22 cellular contexts compared by ENCODE assay signal in the genomic region with DNA sequence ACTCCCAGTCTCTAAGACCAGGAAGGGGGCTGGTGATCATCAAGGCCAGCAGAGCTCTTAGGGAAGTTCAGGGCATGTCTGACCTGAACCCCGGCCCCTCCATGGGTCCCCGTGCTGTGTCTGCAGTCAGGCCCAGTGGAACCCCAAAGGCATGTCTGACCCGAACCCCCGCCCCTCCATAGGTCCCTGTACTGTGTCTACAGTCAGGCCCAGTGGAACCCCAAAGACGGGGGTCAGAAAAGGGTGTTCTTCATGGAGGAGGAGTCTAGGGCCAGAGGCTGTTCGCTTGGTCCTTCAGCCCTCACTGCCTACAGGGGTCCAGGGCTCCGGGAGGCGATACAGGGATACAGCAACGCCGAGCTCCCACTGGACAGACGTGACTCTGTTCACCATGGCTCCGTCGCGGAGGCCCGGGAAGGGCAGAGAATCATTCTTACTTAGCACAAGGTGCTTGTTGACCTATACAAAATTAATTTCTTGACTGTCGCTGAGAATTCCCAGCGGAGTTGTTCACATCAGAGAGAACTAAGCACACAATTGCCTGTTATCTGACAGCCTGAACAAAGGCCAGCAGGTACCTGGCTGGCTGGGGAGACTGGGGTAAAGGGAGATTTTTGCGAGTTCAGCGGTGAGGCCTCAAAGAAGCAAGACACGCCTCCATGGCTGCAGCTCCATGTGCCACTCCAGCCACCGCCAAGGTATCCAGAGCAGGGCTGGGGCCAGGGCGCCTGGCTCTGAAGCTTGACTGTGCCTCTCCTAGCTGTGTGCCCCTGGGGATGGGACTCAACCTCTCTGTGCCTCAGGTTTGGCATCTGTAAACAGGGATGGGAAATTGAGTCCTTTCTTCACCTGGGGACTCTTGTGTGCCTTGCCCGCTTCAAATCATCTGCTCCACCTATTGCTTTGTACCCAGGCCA. TPM values are rescaled to one million over a fixed set of nuclear protein-coding genes. Genes with fewer than 3 reads are reported as not detected.
"Had no signal": no experiment of that assay in that cellular context is flagged by ENCODE, and none has a peak within 500 bp of the region (broad histone marks: within the 10 kb centered on the region; RNA-seq: fewer than 3 reads in every experiment).

No MANE protein-coding gene starts in this region.

- H3K9me3 ChIP-seq: tibial nerve had no signal

- H3K27ac Mint-ChIP-seq: activated naive CD4-positive, alpha-beta T cell treated with anti-CD3 and anti-CD28 coated beads, Interleukin-2, amount 10 ng/mL, durations not matched to agents 7 days and 5 days; natural killer cell treated with Interleukin-12 subunit alpha and Interleukin-12 subunit beta and Interleukin-15 and Interleukin-18, amount 100 ng/mL, for 72 hours; stimulated activated naive CD8-positive, alpha-beta T cell treated with anti-CD3 and anti-CD28 coated beads, Interleukin-15, amount 100 ng/mL, for 72 hours had no signal

- H3K79me2 ChIP-seq: parathyroid adenoma had no signal

- H2AFZ ChIP-seq: parathyroid adenoma had no signal

- FAIRE-seq: endometrium, TTC549, urothelium cell line had no signal

- H3K9ac ChIP-seq: parathyroid adenoma had no signal

- DNase-seq: activated CD4-positive, alpha-beta T cell treated with anti-CD3 and anti-CD28 coated beads, Interleukin-2, amount 50 U/mL, for 1 hour; activated CD4-positive, CD25-positive, alpha-beta regulatory T cell treated with anti-CD3 and anti-CD28 coated beads, Interleukin-2, amount 50 U/mL, for 72 hours; activated naive CD4-positive, alpha-beta T cell treated with anti-CD3 and anti-CD28 coated beads, Interleukin-2, amount 10 ng/mL, durations not matched to agents 7 days and 5 days; activated T-cell treated with anti-CD3 and anti-CD28 coated beads, Interleukin-2, amount 50 U/mL, for 48 hours; cortex of kidney; erythroblast; foreskin keratinocyte; right cardiac atrium; stimulated activated CD4-positive, alpha-beta T cell treated with anti-CD3 and anti-CD28 coated beads, Interleukin-12 subunit alpha, Interleukin-12 subunit beta, amount 100 ng/mL, for 4 hours; stimulated activated CD4-positive, alpha-beta T cell treated with anti-CD3 and anti-CD28 coated beads, Interleukin-4, amount 100 ng/mL, for 4 hours; stimulated activated naive CD8-positive, alpha-beta T cell treated with anti-CD3 and anti-CD28 coated beads, Interleukin-15, amount 100 ng/mL, for 72 hours; T-helper 1 cell; WERI-Rb-1 had no signal

- H3K27ac ChIP-seq: foreskin keratinocyte, parathyroid adenoma, tibial nerve, WERI-Rb-1 had no signal

- H3K4me1 ChIP-seq: foreskin keratinocyte, parathyroid adenoma, tibial nerve had no signal

- H3K36me3 ChIP-seq: tibial nerve, WERI-Rb-1 had no signal

- H3K36me3 Mint-ChIP-seq: activated naive CD4-positive, alpha-beta T cell treated with anti-CD3 and anti-CD28 coated beads, Interleukin-2, amount 10 ng/mL, durations not matched to agents 7 days and 5 days; natural killer cell treated with Interleukin-12 subunit alpha and Interleukin-12 subunit beta and Interleukin-15 and Interleukin-18, amount 100 ng/mL, for 72 hours had no signal

- H3K4me3 Mint-ChIP-seq: activated naive CD4-positive, alpha-beta T cell treated with anti-CD3 and anti-CD28 coated beads, Interleukin-2, amount 10 ng/mL, durations not matched to agents 7 days and 5 days; natural killer cell treated with Interleukin-12 subunit alpha and Interleukin-12 subunit beta and Interleukin-15 and Interleukin-18, amount 100 ng/mL, for 72 hours; stimulated activated naive CD8-positive, alpha-beta T cell treated with anti-CD3 and anti-CD28 coated beads, Interleukin-15, amount 100 ng/mL, for 72 hours had no signal

- H3K4me3 ChIP-seq: tibial nerve had no signal

RNA-seq across cellular contexts. Expression of gene EN2, which starts 26.8 kb away (rescaled TPM):
- total RNA-seq: activated CD8-positive, alpha-beta memory T cell treated with anti-CD3 and anti-CD28 coated beads for 36 hours; foreskin keratinocyte; left ventricle myocardium superior; pulmonary artery endothelial cell had no signal
